27 cellular contexts compared by ENCODE assay signal in genomic region chr7:140557809-140558518, GRCh38.
"Had no signal": no experiment of that assay in that cellular context is flagged by ENCODE, and none has a peak within 500 bp of the region (broad histone marks: within the 10 kb centered on the region; RNA-seq: fewer than 3 reads in every experiment).

No MANE protein-coding gene starts in this region.

- H3K36me3 ChIP-seq: brain microvascular endothelial cell, prostate gland, suprapubic skin, transverse colon had no signal

- H3K27me3 ChIP-seq: brain microvascular endothelial cell, suprapubic skin, transverse colon, vagina had no signal

- H3K9me3 ChIP-seq: mucosa of descending colon, prostate gland, suprapubic skin, transverse colon, vagina had no signal

- H3K27me3 Mint-ChIP-seq: stimulated activated naive CD8-positive, alpha-beta T cell treated with anti-CD3 and anti-CD28 coated beads, Interleukin-15, amount 100 ng/mL, for 72 hours had no signal

- H3K9me3 Mint-ChIP-seq: activated naive CD4-positive, alpha-beta T cell treated with anti-CD3 and anti-CD28 coated beads, Interleukin-2, amount 10 ng/mL, durations not matched to agents 7 days and 5 days; central memory CD8-positive, alpha-beta T cell; memory B cell; naive B cell; neural crest cell; stimulated activated naive CD8-positive, alpha-beta T cell treated with anti-CD3 and anti-CD28 coated beads, Interleukin-15, amount 100 ng/mL, for 72 hours had no signal

- DNase-seq: activated CD4-positive, alpha-beta T cell treated with anti-CD3 and anti-CD28 coated beads, Interleukin-2, amount 50 U/mL, for 1 hour; activated CD4-positive, CD25-positive, alpha-beta regulatory T cell treated with anti-CD3 and anti-CD28 coated beads, Interleukin-2, amount 50 U/mL, for 72 hours; activated CD8-positive, alpha-beta memory T cell treated with anti-CD3 and anti-CD28 coated beads for 24 hours; activated CD8-positive, alpha-beta memory T cell treated with anti-CD3 and anti-CD28 coated beads, Interleukin-2, amount 50 U/mL, for 48 hours; activated effector memory CD4-positive, alpha-beta T cell treated with Interleukin-2 at 50 U/mL for 16 hours; activated naive CD4-positive, alpha-beta T cell treated with anti-CD3 and anti-CD28 coated beads, Interleukin-2, amount 10 ng/mL, durations not matched to agents 7 days and 5 days; activated T-cell treated with anti-CD3 and anti-CD28 coated beads, Interleukin-2, amount 50 U/mL, for 48 hours; aorta; brain microvascular endothelial cell; immature natural killer cell; kidney glomerular epithelial cell; mucosa of descending colon; naive B cell; right cardiac atrium; stimulated activated CD4-positive, alpha-beta T cell treated with anti-CD3 and anti-CD28 coated beads, Interleukin-15, amount 100 ng/mL, for 24 hours; stimulated activated CD4-positive, alpha-beta T cell treated with anti-CD3 and anti-CD28 coated beads, Interleukin-2, amount 100 ng/mL, for 48 hours; stimulated activated naive CD8-positive, alpha-beta T cell treated with anti-CD3 and anti-CD28 coated beads, Interleukin-15, amount 100 ng/mL, for 72 hours; transverse colon had no signal

- H3K4me1 ChIP-seq: prostate gland, suprapubic skin, transverse colon, vagina had no signal

- H3K4me3 ChIP-seq: coronary artery, mucosa of descending colon, prostate gland, skin epidermis, suprapubic skin, transverse colon, vagina had no signal

- H3K27ac ChIP-seq: brain microvascular endothelial cell, coronary artery, prostate gland, skin epidermis, suprapubic skin, transverse colon, vagina had no signal

- ATAC-seq: esophagus mucosa; mucosa of descending colon; right cardiac atrium; stimulated activated naive CD8-positive, alpha-beta T cell treated with anti-CD3 and anti-CD28 coated beads, Interleukin-15, amount 100 ng/mL, for 72 hours had no signal

- H3K4me3 Mint-ChIP-seq: activated naive CD4-positive, alpha-beta T cell treated with anti-CD3 and anti-CD28 coated beads, Interleukin-2, amount 10 ng/mL, durations not matched to agents 7 days and 5 days; central memory CD8-positive, alpha-beta T cell; immature natural killer cell; memory B cell; naive B cell; neural crest cell; stimulated activated naive CD8-positive, alpha-beta T cell treated with anti-CD3 and anti-CD28 coated beads, Interleukin-15, amount 100 ng/mL, for 72 hours had no signal

- H3K27ac Mint-ChIP-seq: activated naive CD4-positive, alpha-beta T cell treated with anti-CD3 and anti-CD28 coated beads, Interleukin-2, amount 10 ng/mL, durations not matched to agents 7 days and 5 days; immature natural killer cell; memory B cell; stimulated activated naive CD8-positive, alpha-beta T cell treated with anti-CD3 and anti-CD28 coated beads, Interleukin-15, amount 100 ng/mL, for 72 hours had no signal

- H3K36me3 Mint-ChIP-seq: activated naive CD4-positive, alpha-beta T cell treated with anti-CD3 and anti-CD28 coated beads, Interleukin-2, amount 10 ng/mL, durations not matched to agents 7 days and 5 days; immature natural killer cell; memory B cell; naive B cell had no signal

- H3K4me1 Mint-ChIP-seq: activated naive CD4-positive, alpha-beta T cell treated with anti-CD3 and anti-CD28 coated beads, Interleukin-2, amount 10 ng/mL, durations not matched to agents 7 days and 5 days; central memory CD8-positive, alpha-beta T cell; immature natural killer cell; memory B cell; naive B cell; stimulated activated naive CD8-positive, alpha-beta T cell treated with anti-CD3 and anti-CD28 coated beads, Interleukin-15, amount 100 ng/mL, for 72 hours had no signal
